8 cellular contexts compared by ENCODE assay signal in genomic region chr12:6752181-6752930, GRCh38. TPM values are rescaled to one million over a fixed set of nuclear protein-coding genes. Genes with fewer than 3 reads are reported as not detected.
DNase-seq lines count a peak whose midpoint lies in the region; ATAC-seq and TF ChIP-seq lines count a peak whose summit lies in the region.

No MANE protein-coding gene starts in this region.

- ATAC-seq in CD4-positive, alpha-beta T cell (ENCODE audit: poor library complexity), result peak; percentile 0
- peak; percentile 15; the same call in 2 of the 3 replicates for ATAC-seq in RWPE2 (ENCODE audit: low read depth)
- ATAC-seq in lung (ENCODE audit: insufficient read depth, low FRiP score), result peak; percentile 2

- peaks cover 49% of the 10 kb centered on the region for H3K36me3 Mint-ChIP-seq in CD4-positive, alpha-beta T cell (ENCODE audit: low read depth)
- H3K36me3 Mint-ChIP-seq in HFFc6 (ENCODE audit: low read depth), result peaks cover 32% of the 10 kb centered on the region

- TF ChIP-seq CTCF in CD4-positive, alpha-beta T cell (IDR thresholded peaks at IDR 0.05), result no peak
- peak; percentile 69 for TF ChIP-seq CTCF in HFFc6 (IDR thresholded peaks at IDR 0.05)
- peak; percentile 7 for TF ChIP-seq CTCF in RWPE2 (IDR thresholded peaks at IDR 0.05; ENCODE audit: poor library complexity, severe bottlenecking)
- no peak for TF ChIP-seq CTCF in lung (IDR thresholded peaks at IDR 0.05; ENCODE audit: control extremely low read depth, extremely low read depth)

- peaks cover 19% of the 10 kb centered on the region for H3K4me1 Mint-ChIP-seq in CD4-positive, alpha-beta T cell (ENCODE audit: low read depth)
- peaks cover 27% of the 10 kb centered on the region for H3K4me1 Mint-ChIP-seq in HFFc6 (ENCODE audit: low read depth)

- peak overlapping the region; percentile 96 for H3K4me3 Mint-ChIP-seq in CD4-positive, alpha-beta T cell
- H3K4me3 Mint-ChIP-seq in HFFc6, result peak overlapping the region; percentile 96

- H3K27me3 Mint-ChIP-seq in CD4-positive, alpha-beta T cell, result no peaks in the 10 kb centered on the region
- peaks cover 8% of the 10 kb centered on the region for H3K27me3 Mint-ChIP-seq in HFFc6 (ENCODE audit: insufficient read depth)

- peak overlapping the region; percentile 100 for H3K27ac Mint-ChIP-seq in CD4-positive, alpha-beta T cell
- H3K27ac Mint-ChIP-seq in HFFc6, result peak overlapping the region; percentile 100

- 6 to 9% methylated on average over 21 to 25 of the region's 25 CpGs for WGBS in lung, 2 donors

- H3K36me3 ChIP-seq in RWPE2 (ENCODE audit: low read depth) (peaks cover 44% of the 10 kb centered on the region), lung (ENCODE audit: control insufficient read depth in 2 of 2, insufficient read depth in 2 of 2, low read length in 2 of 2) (peaks cover 10 to 31% of the 10 kb centered on the region in 2 donors)

- CTCF ChIA-PET in CD4-positive, alpha-beta T cell (lab: Charles Lee), result interaction anchor here (0.8 to 3.5 kb wide), 14 partner anchors 14 to 474 kb away, joined by 3 to 27 read pairs (median 8); partner anchors contain the start of genes CD4, CDCA3, COPS7A and PTMS

- intact Hi-C loops in CD4-positive, alpha-beta T cell (cut with DNase I, micrococcal nuclease), result loop anchor here (2.0 kb wide), 3 partner anchors 28 to 64 kb away; partner anchors contain the start of genes COPS7A (in 1 of the 2) and ZNF384 (in 1 of the 2)

- POLR2A ChIA-PET in CD4-positive, alpha-beta T cell (lab: Charles Lee), result interaction anchor here (0.8 to 3.1 kb wide), 25 partner anchors 8 to 287 kb away, joined by 3 to 57 read pairs (median 8); partner anchors contain the start of genes C12orf57, CD4, CDCA3 and COPS7A

- H3K27me3 ChIP-seq in CD4-positive, alpha-beta T cell (ENCODE audit: control insufficient read depth, insufficient read depth, low read length), result no peaks in the 10 kb centered on the region
- H3K27me3 ChIP-seq in RWPE2 (ENCODE audit: insufficient read depth, poor library complexity, severe bottlenecking) (no peaks in the 10 kb centered on the region), lung (ENCODE audit: control insufficient read depth, insufficient read depth) (no peaks in the 10 kb centered on the region)

- H3K9me3 Mint-ChIP-seq in CD4-positive, alpha-beta T cell, result no peaks in the 10 kb centered on the region
- no peaks in the 10 kb centered on the region for H3K9me3 Mint-ChIP-seq in HFFc6

- peak overlapping the region; percentile 86 for H3K4me3 ChIP-seq in RWPE2 (ENCODE audit: severe bottlenecking)
- H3K4me3 ChIP-seq in lung, result peak overlapping the region; percentile 80

- H3K27ac ChIP-seq in CD4-positive, alpha-beta T cell (ENCODE audit: low read depth, low read length), result peak overlapping the region; percentile 86
- H3K27ac ChIP-seq in RWPE2 (ENCODE audit: poor library complexity, severe bottlenecking), result peak overlapping the region; percentile 77
- H3K27ac ChIP-seq in lung (ENCODE audit: low read depth in 1 of 2, low read length in 1 of 2), result peak overlapping the region; percentile 98 to 99
- H3K27ac ChIP-seq in substantia nigra (ENCODE audit: low read depth, low read length, poor library complexity, severe bottlenecking), result peak overlapping the region; percentile 98

- peak in 2 of 10 experiments; percentile 17 to 26 for DNase-seq in CD4-positive, alpha-beta T cell
- DNase-seq in HFFc6 (peak; percentile 54), RWPE2 (ENCODE audit: low spot score) (no peak), dermis blood vessel endothelial cell (peak; percentile 76), lung (ENCODE audit: low spot score) (peak; percentile 47), substantia nigra (lab: John Stamatoyannopoulos, UW) (peak in 4 of 49 donors; percentile 13 to 68 (median 51)), SKM-1 (lab: John Stamatoyannopoulos, UW; ENCODE audit: unreplicated experiment) (no peak)
- no peak for DNase-seq in NK-92 treated with Interleukin-12 subunit alpha and Interleukin-12 subunit beta, amount 100 ng/mL, for 24 hours (lab: John Stamatoyannopoulos, UW)

- H3K4me1 ChIP-seq in RWPE2 (ENCODE audit: insufficient read depth, poor library complexity, severe bottlenecking) (no peaks in the 10 kb centered on the region), lung (ENCODE audit: control insufficient read depth in 2 of 2, insufficient read depth in 2 of 2, low read length in 2 of 2) (peaks cover 0 to 6% of the 10 kb centered on the region in 2 donors)

- H3K9me3 ChIP-seq in CD4-positive, alpha-beta T cell (ENCODE audit: control insufficient read depth, low read length), result no peaks in the 10 kb centered on the region
- H3K9me3 ChIP-seq in RWPE2 (ENCODE audit: severe bottlenecking) (no peaks in the 10 kb centered on the region), lung (ENCODE audit: control insufficient read depth in 2 of 2, insufficient read depth in 1 of 2, low read length in 1 of 2) (no peaks in the 10 kb centered on the region)

RNA-seq across cellular contexts. Expression of gene MLF2, which starts 0.6 kb away (rescaled TPM):
- 100 to 1,000 TPM; 114 to 121 TPM for total RNA-seq in CD4-positive, alpha-beta T cell
- total RNA-seq in HFFc6 (2021; fragmentation: NEBNext Ultra II Directional; extraction: Animal tissue kit (Norgen Biotek cat#: 25700)), result 100 to 1,000 TPM; 273 to 329 (median 298) TPM
- total RNA-seq in dermis blood vessel endothelial cell, result 107 and 161 TPM in 2 replicates
- total RNA-seq in lung, result 100 to 1,000 TPM in 1 of 2 donors, 10 to 100 TPM in 1; 95.9 to 160 TPM
- 100 to 1,000 TPM; 169 to 171 TPM for polyA plus RNA-seq in lung

RNA-seq across cellular contexts. Expression of gene PTMS, which starts 13.8 kb away (rescaled TPM):
- total RNA-seq in CD4-positive, alpha-beta T cell, result 1 to 10 TPM; 1.5 to 1.9 TPM
- 100 to 1,000 TPM; 423 to 607 (median 561) TPM for total RNA-seq in HFFc6 (2021; fragmentation: NEBNext Ultra II Directional; extraction: Animal tissue kit (Norgen Biotek cat#: 25700))
- total RNA-seq in dermis blood vessel endothelial cell, result 65.5 and 130 TPM in 2 replicates
- 100 to 1,000 TPM in 1 of 2 donors, 10 to 100 TPM in 1; 65.6 to 301 TPM for total RNA-seq in lung
- polyA plus RNA-seq in lung, result 100 to 1,000 TPM; 196 to 801 TPM

RNA-seq across cellular contexts. Expression of gene LAG3, which starts 20.0 kb away (rescaled TPM):
- total RNA-seq in CD4-positive, alpha-beta T cell, result 1 to 10 TPM in 1 of 2 experiments, under 1 TPM in 1; 0.82 to 1.4 TPM
- under 1 TPM; 0.15 to 0.64 (median 0.50) TPM for total RNA-seq in HFFc6 (2021; fragmentation: NEBNext Ultra II Directional; extraction: Animal tissue kit (Norgen Biotek cat#: 25700))
- total RNA-seq in dermis blood vessel endothelial cell (under 0.01 and 0.05 TPM in 2 replicates), lung (1 to 10 TPM in 1 of 2 donors, under 1 TPM in 1; 0.82 to 1.7 TPM)
- 1 to 10 TPM; 1.2 to 1.7 TPM for polyA plus RNA-seq in lung

RNA-seq across cellular contexts. Expression of gene COPS7A, which starts 28.5 kb away (rescaled TPM):
- total RNA-seq in CD4-positive, alpha-beta T cell, result 1 to 10 TPM; 9.4 to 9.6 TPM
- 100 to 1,000 TPM; 103 to 122 (median 108) TPM for total RNA-seq in HFFc6 (2021; fragmentation: NEBNext Ultra II Directional; extraction: Animal tissue kit (Norgen Biotek cat#: 25700))
- total RNA-seq in dermis blood vessel endothelial cell (31.7 and 41.4 TPM in 2 replicates), lung (10 to 100 TPM; 40.1 to 74.7 TPM)
- polyA plus RNA-seq in lung, result 10 to 100 TPM; 53.4 to 69.0 TPM

RNA-seq across cellular contexts. Expression of gene CD4, which starts 37.0 kb away (rescaled TPM):
- 100 to 1,000 TPM; 134 to 136 TPM for total RNA-seq in CD4-positive, alpha-beta T cell
- total RNA-seq in HFFc6 (2021; fragmentation: NEBNext Ultra II Directional; extraction: Animal tissue kit (Norgen Biotek cat#: 25700)), result under 1 TPM in 3 of 6 experiments, not detected in 3; 0.11 to 0.25 (median 0.11) TPM
- total RNA-seq in dermis blood vessel endothelial cell (not detected in 2 replicates), lung (10 to 100 TPM; 60.6 to 83.7 TPM)
- 10 to 100 TPM; 20.6 to 45.5 TPM for polyA plus RNA-seq in lung

Comparison
In these comparisons a context has a peak if more than half of its experiments do, and no peak if none do; other contexts are left out.
1. DNase-seq: peak in HFFc6 (single experiment), dermis blood vessel endothelial cell (single experiment) and lung (single experiment); none in RWPE2 (single experiment), NK-92 treated with Interleukin-12 subunit alpha and Interleukin-12 subunit beta, amount 100 ng/mL, for 24 hours (single experiment) and SKM-1 (single experiment).
2. CTCF ChIP-seq: peak in HFFc6 (single experiment) and RWPE2 (single experiment); none in CD4-positive, alpha-beta T cell (single experiment) and lung (single experiment).
3. RNA of gene PTMS, which starts 13.8 kb away (total RNA-seq): 423 to 607 TPM in HFFc6, 65.6 to 301 TPM in lung and 65.5 to 130 TPM in dermis blood vessel endothelial cell; 1.5 to 1.9 TPM in CD4-positive, alpha-beta T cell; every median in the first group is over 10 times any median in the second.
4. Peak in every context shown above with its lines, with median percentiles within 50 percentile points of each other: ATAC-seq and H3K27ac ChIP-seq.